ENCODE assay signal across 19 cellular contexts in the genomic region with DNA sequence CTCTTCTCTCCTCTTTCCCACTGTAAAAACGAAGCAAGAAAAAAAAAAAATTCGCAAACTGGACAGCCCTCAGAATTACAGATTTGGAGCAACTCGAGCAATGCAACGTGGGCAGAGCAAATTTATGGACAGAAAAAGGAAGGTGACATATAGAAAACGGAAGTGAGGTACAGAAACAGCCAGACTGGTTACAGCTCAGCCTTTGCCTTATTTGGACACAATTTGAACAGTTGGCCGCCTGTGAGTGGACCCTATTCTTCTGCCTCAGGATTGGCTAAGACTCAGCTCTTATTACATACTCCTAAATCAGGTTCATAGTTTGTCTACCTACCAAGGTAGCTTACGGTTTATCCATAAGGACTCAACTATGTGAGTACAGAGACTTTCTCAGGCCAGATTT.
DNase-seq lines count a peak whose midpoint lies in the region; ATAC-seq, FAIRE-seq and TF ChIP-seq lines count a peak whose summit lies in the region.
"Had no signal": no experiment of that assay in that cellular context is flagged by ENCODE, and none has a peak within 500 bp of the region (broad histone marks: within the 10 kb centered on the region; RNA-seq: fewer than 3 reads in every experiment).

No MANE protein-coding gene starts in this region.

- no peaks in the 10 kb centered on the region for H3K9me3 Mint-ChIP-seq in stimulated activated effector memory CD8-positive, alpha-beta T cell treated with anti-CD3 and anti-CD28 coated beads, Interleukin-12 subunit alpha, Interleukin-12 subunit beta, amount 100 ng/mL, for 72 hours

- DNase-seq in GM12891 (ENCODE audit: insufficient read length, low spot score) (no peak), KBM-7 (peak; percentile 19), OCI-M1 (lab: John Stamatoyannopoulos, UW) (peak; percentile 56), left kidney (ENCODE audit: low read depth, low spot score) (peak; percentile 26), Right ventricle myocardium superior (no peak), pons (ENCODE audit: low spot score) (no peak)
- DNase-seq in activated naive CD4-positive, alpha-beta T cell (lab: John Stamatoyannopoulos, UW) = no peak
- no peak for DNase-seq in stimulated activated effector memory CD8-positive, alpha-beta T cell treated with anti-CD3 and anti-CD28 coated beads, Interleukin-12 subunit alpha, Interleukin-12 subunit beta, amount 100 ng/mL, for 72 hours (ENCODE audit: low spot score in 2 of 2)
- DNase-seq: COR-L47, DMS153, H7, NCI-H1092 treated with DMSO at 0.1 percent for 48 hours, NCI-H1694, NCI-H2107, NCI-H226, NCI-H526, SJCRH30, SW 1271 had no signal

- in situ Hi-C loops in KBM-7 (cut with MboI; ENCODE audit: low pct_unique_long_range_greater_than_20kb, low sequenced_read_pairs) = no loop called here

- no peaks in the 10 kb centered on the region for H3K36me3 Mint-ChIP-seq in stimulated activated effector memory CD8-positive, alpha-beta T cell treated with anti-CD3 and anti-CD28 coated beads, Interleukin-12 subunit alpha, Interleukin-12 subunit beta, amount 100 ng/mL, for 72 hours
- H3K36me3 Mint-ChIP-seq: CD14-positive monocyte had no signal

- intact Hi-C loops in Right ventricle myocardium superior (cut with DNase I) = no loop called here

- no peak for TF ChIP-seq POLR2A in GM12891 (IDR thresholded peaks at IDR 0.05; ENCODE audit: low read depth, low read length)

- no peak overlapping the region for H3K4me3 Mint-ChIP-seq in stimulated activated effector memory CD8-positive, alpha-beta T cell treated with anti-CD3 and anti-CD28 coated beads, Interleukin-12 subunit alpha, Interleukin-12 subunit beta, amount 100 ng/mL, for 72 hours
- H3K4me3 Mint-ChIP-seq: CD14-positive monocyte had no signal

- no peaks in the 10 kb centered on the region for H3K4me1 Mint-ChIP-seq in stimulated activated effector memory CD8-positive, alpha-beta T cell treated with anti-CD3 and anti-CD28 coated beads, Interleukin-12 subunit alpha, Interleukin-12 subunit beta, amount 100 ng/mL, for 72 hours
- H3K4me1 Mint-ChIP-seq: CD14-positive monocyte had no signal

- no peak for FAIRE-seq in GM12891 (lab: Jason Lieb, UNC)

- no peak for ATAC-seq in Right ventricle myocardium superior (ENCODE audit: poor library complexity)
- ATAC-seq in stimulated activated effector memory CD8-positive, alpha-beta T cell treated with anti-CD3 and anti-CD28 coated beads, Interleukin-12 subunit alpha, Interleukin-12 subunit beta, amount 100 ng/mL, for 72 hours = no peak

- H3K27ac Mint-ChIP-seq in stimulated activated effector memory CD8-positive, alpha-beta T cell treated with anti-CD3 and anti-CD28 coated beads, Interleukin-12 subunit alpha, Interleukin-12 subunit beta, amount 100 ng/mL, for 72 hours = no peak overlapping the region
- H3K27ac Mint-ChIP-seq: CD14-positive monocyte had no signal

TF ChIP-seq in GM12891, 5 proteins besides CTCF, POLR2A, EP300 and RAD21:
- TF ChIP-seq PAX5 (IDR thresholded peaks at IDR 0.05; ENCODE audit: insufficient read depth, low read length, severe bottlenecking) (no peak), SPI1 (IDR thresholded peaks at IDR 0.05; ENCODE audit: low read depth, low read length) (0 out of 2 replicates have a peak, but pooled peaks have one; percentile 20)

Comparison
In these comparisons a context has a peak if more than half of its experiments do, and no peak if none do; other contexts are left out.
1. DNase-seq: peak in KBM-7 (single experiment), OCI-M1 (single experiment) and left kidney (single experiment); none in GM12891 (single experiment), Right ventricle myocardium superior (single experiment), activated naive CD4-positive, alpha-beta T cell (0 of 4), stimulated activated effector memory CD8-positive, alpha-beta T cell treated with anti-CD3 and anti-CD28 coated beads, Interleukin-12 subunit alpha, Interleukin-12 subunit beta, amount 100 ng/mL, for 72 hours (0 of 2) and pons (single experiment).